Comparison of ENCODE assay signal across 1 cellular context in genomic region chr14:54818201-54819133, GRCh38.
A peak's percentile ranks its signal among the peaks of the same experiment; 100 is the strongest.
TF ChIP-seq lines count a peak whose summit lies in the region.

No MANE protein-coding gene starts in this region.

TF ChIP-seq in HEK293, 187 proteins besides CTCF, POLR2A, EP300 and RAD21 (continued from another document and continues in another):
- TF ChIP-seq EGR2 (tag by site-specific recombination; IDR thresholded peaks at IDR 0.05; ENCODE audit: low read depth): no peak
- TF ChIP-seq ZNF132 (tag by site-specific recombination; IDR thresholded peaks at IDR 0.05; ENCODE audit: borderline replicate concordance): no peak
- 0 out of 2 replicates have a peak, but pooled peaks have one; percentile 18 for TF ChIP-seq ZFP69B (tag by site-specific recombination; IDR thresholded peaks at IDR 0.05)
- TF ChIP-seq ZNF324 (tag by site-specific recombination; IDR thresholded peaks at IDR 0.05): no peak
- TF ChIP-seq ZNF157 (tag by site-specific recombination; IDR thresholded peaks at IDR 0.05): no peak
- no peak for TF ChIP-seq ZNF558 (tag by site-specific recombination; IDR thresholded peaks at IDR 0.05)
- peak; percentile 61; the same call in 1 of the 2 replicates for TF ChIP-seq ZBTB21 (tag by site-specific recombination; IDR thresholded peaks at IDR 0.05)
- no peak for TF ChIP-seq PRDM6 (tag by site-specific recombination; IDR thresholded peaks at IDR 0.05)
- no peak for TF ChIP-seq ZNF571 (tag by site-specific recombination; IDR thresholded peaks at IDR 0.05)
- TF ChIP-seq IKZF3 (tag by site-specific recombination; IDR thresholded peaks at IDR 0.05): peak; percentile 27; the same call in 1 of the 2 replicates
- TF ChIP-seq ZSCAN18 (tag by site-specific recombination; IDR thresholded peaks at IDR 0.05): no peak
- TF ChIP-seq ZNF211 (tag by site-specific recombination; IDR thresholded peaks at IDR 0.05; ENCODE audit: low read depth): no peak
- no peak for TF ChIP-seq ZNF555 (tag by site-specific recombination; conservative IDR thresholded peaks at IDR 0.05)
- peak; percentile 58; the same call in 1 of the 2 replicates for TF ChIP-seq ZNF449 (tag by site-specific recombination; IDR thresholded peaks at IDR 0.05)
- TF ChIP-seq BCL11A (tag by site-specific recombination; IDR thresholded peaks at IDR 0.05; ENCODE audit: low read depth): no peak
- TF ChIP-seq ZNF302 (tag by site-specific recombination; IDR thresholded peaks at IDR 0.05; ENCODE audit: low read depth): no peak
- no peak for TF ChIP-seq ZNF184 (tag by site-specific recombination; IDR thresholded peaks at IDR 0.05)
- TF ChIP-seq ZNF114 (tag by site-specific recombination; IDR thresholded peaks at IDR 0.05): no peak
- TF ChIP-seq ZNF311 (tag by site-specific recombination; IDR thresholded peaks at IDR 0.05; ENCODE audit: borderline replicate concordance): no peak
- TF ChIP-seq ZBTB26 (tag by site-specific recombination; optimal IDR thresholded peaks at IDR 0.05): no peak
- TF ChIP-seq ZBTB1 (tag by site-specific recombination; IDR thresholded peaks at IDR 0.05): no peak
- no peak for TF ChIP-seq MYNN (tag by site-specific recombination; IDR thresholded peaks at IDR 0.05; ENCODE audit: borderline replicate concordance)
- peak; percentile 83 for TF ChIP-seq ZNF843 (tag by site-specific recombination; IDR thresholded peaks at IDR 0.05)
- TF ChIP-seq SCRT1 (tag by site-specific recombination; IDR thresholded peaks at IDR 0.05; ENCODE audit: borderline replicate concordance): peak; percentile 30; the same call in 1 of the 2 replicates
- no peak for TF ChIP-seq ZNF48 (tag by site-specific recombination; IDR thresholded peaks at IDR 0.05)
- peak; percentile 73 for TF ChIP-seq ZNF600 (tag by site-specific recombination; IDR thresholded peaks at IDR 0.05)
- no peak for TF ChIP-seq ZNF2 (tag by site-specific recombination; IDR thresholded peaks at IDR 0.05)
- TF ChIP-seq ZNF704 (tag by site-specific recombination; IDR thresholded peaks at IDR 0.05): no peak
- TF ChIP-seq ZNF658 (tag by site-specific recombination; IDR thresholded peaks at IDR 0.05): no peak
- TF ChIP-seq YY2 (tag by site-specific recombination; IDR thresholded peaks at IDR 0.05): no peak
- TF ChIP-seq ZBTB10 (tag by site-specific recombination; IDR thresholded peaks at IDR 0.05): no peak
- no peak for TF ChIP-seq ZNF621 (tag by site-specific recombination; IDR thresholded peaks at IDR 0.05)
- no peak for TF ChIP-seq ZNF654 (tag by site-specific recombination; IDR thresholded peaks at IDR 0.05; ENCODE audit: low read depth)
- TF ChIP-seq GLI2 (tag by site-specific recombination; IDR thresholded peaks at IDR 0.05; ENCODE audit: borderline replicate concordance, low read depth): peak; percentile 66; the same call in 1 of the 2 replicates
- no peak for TF ChIP-seq GLI4 (tag by site-specific recombination; IDR thresholded peaks at IDR 0.05)
- TF ChIP-seq ZNF518A (tag by site-specific recombination; conservative IDR thresholded peaks at IDR 0.05; ENCODE audit: low read depth): 0 out of 2 replicates have a peak, but pooled peaks have one; percentile 18
- no peak for TF ChIP-seq GLIS2 (tag by site-specific recombination; IDR thresholded peaks at IDR 0.05)
- TF ChIP-seq AEBP2 (tag by site-specific recombination; IDR thresholded peaks at IDR 0.05; ENCODE audit: borderline replicate concordance): no peak
- TF ChIP-seq ZNF645 (tag by site-specific recombination; IDR thresholded peaks at IDR 0.05): no peak
- TF ChIP-seq ZNF629 (tag by site-specific recombination; IDR thresholded peaks at IDR 0.05): peak; percentile 82
- no peak for TF ChIP-seq ZNF354C (tag by site-specific recombination; IDR thresholded peaks at IDR 0.05; ENCODE audit: borderline replicate concordance, low read depth)
- TF ChIP-seq ZNF423 (tag by site-specific recombination; IDR thresholded peaks at IDR 0.05): no peak
- no peak for TF ChIP-seq ZNF830 (tag by site-specific recombination; IDR thresholded peaks at IDR 0.05; ENCODE audit: low read depth)
- no peak for TF ChIP-seq ZNF274 (IDR thresholded peaks at IDR 0.05; ENCODE audit: low read length)
- no peak for TF ChIP-seq ZNF274 (tag by site-specific recombination; IDR thresholded peaks at IDR 0.05; ENCODE audit: borderline replicate concordance)
- no peak for TF ChIP-seq ZNF416 (tag by site-specific recombination; IDR thresholded peaks at IDR 0.05)
